In the genomic region with DNA sequence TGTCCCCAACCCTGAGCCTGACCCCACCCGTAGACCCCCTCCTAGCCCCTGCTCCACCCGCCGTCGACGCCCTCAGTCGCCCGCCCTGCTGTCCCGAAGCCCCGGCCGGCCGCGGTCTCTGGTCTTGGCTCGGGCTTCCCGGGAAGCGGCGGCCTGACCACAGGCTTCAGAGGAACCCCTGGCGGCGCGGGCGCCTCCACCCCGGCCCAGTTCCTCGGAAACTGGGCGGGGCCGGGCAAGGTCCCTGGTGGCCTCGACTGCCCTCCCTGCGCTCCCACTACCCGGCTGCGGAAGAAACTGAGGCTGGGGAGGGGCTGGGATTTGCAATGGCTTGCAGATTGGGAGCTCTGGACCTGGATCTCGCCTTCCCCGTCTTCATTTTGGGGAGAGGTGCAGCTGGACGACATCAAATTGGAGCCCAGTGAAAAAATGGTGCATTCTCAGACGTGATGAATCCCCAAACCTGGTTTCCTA, we compare ENCODE assay signal across 1 cellular context.
TF ChIP-seq lines count a peak whose summit lies in the region.

No MANE protein-coding gene starts in this region.

TF ChIP-seq in IMR-90, 13 proteins besides CTCF, POLR2A, EP300 and RAD21:
- no peak for TF ChIP-seq NFE2L2 (IDR thresholded peaks at IDR 0.05; ENCODE audit: low read depth, low read length)
- no peak for TF ChIP-seq BHLHE40 (IDR thresholded peaks at IDR 0.05; ENCODE audit: low read depth, low read length)
- TF ChIP-seq CHD1 (IDR thresholded peaks at IDR 0.05; ENCODE audit: low read depth, low read length): no peak
- TF ChIP-seq, protein P1, sequence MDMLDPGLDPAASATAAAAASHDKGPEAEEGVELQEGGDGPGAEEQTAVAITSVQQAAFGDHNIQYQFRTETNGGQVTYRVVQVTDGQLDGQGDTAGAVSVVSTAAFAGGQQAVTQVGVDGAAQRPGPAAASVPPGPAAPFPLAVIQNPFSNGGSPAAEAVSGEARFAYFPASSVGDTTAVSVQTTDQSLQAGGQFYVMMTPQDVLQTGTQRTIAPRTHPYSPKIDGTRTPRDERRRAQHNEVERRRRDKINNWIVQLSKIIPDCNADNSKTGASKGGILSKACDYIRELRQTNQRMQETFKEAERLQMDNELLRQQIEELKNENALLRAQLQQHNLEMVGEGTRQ (IDR thresholded peaks at IDR 0.05; ENCODE audit: low read depth, low read length): no peak
- no peak for TF ChIP-seq CEBPB (IDR thresholded peaks at IDR 0.05; ENCODE audit: low read depth, low read length)
- TF ChIP-seq MXI1 (IDR thresholded peaks at IDR 0.05; ENCODE audit: borderline replicate concordance, low read depth, low read length): no peak
- TF ChIP-seq FOS (IDR thresholded peaks at IDR 0.05; ENCODE audit: low read depth, low read length): no peak
- no peak for TF ChIP-seq RFX5 (IDR thresholded peaks at IDR 0.05; ENCODE audit: low read depth, low read length)
- no peak for TF ChIP-seq RCOR1 (IDR thresholded peaks at IDR 0.05; ENCODE audit: insufficient replicate concordance, low read length)
- no peak for TF ChIP-seq SMC3 (IDR thresholded peaks at IDR 0.05; ENCODE audit: low read depth, low read length)
- TF ChIP-seq MAFK (IDR thresholded peaks at IDR 0.05; ENCODE audit: low read depth, low read length): no peak
- TF ChIP-seq, protein P2, sequence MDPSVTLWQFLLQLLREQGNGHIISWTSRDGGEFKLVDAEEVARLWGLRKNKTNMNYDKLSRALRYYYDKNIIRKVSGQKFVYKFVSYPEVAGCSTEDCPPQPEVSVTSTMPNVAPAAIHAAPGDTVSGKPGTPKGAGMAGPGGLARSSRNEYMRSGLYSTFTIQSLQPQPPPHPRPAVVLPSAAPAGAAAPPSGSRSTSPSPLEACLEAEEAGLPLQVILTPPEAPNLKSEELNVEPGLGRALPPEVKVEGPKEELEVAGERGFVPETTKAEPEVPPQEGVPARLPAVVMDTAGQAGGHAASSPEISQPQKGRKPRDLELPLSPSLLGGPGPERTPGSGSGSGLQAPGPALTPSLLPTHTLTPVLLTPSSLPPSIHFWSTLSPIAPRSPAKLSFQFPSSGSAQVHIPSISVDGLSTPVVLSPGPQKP (IDR thresholded peaks at IDR 0.05; ENCODE audit: borderline replicate concordance, low read depth, low read length): no peak
- no peak for TF ChIP-seq MAZ (IDR thresholded peaks at IDR 0.05; ENCODE audit: borderline replicate concordance, low read depth, low read length)
